ENCODE assay signal across 14 cellular contexts in the genomic region with DNA sequence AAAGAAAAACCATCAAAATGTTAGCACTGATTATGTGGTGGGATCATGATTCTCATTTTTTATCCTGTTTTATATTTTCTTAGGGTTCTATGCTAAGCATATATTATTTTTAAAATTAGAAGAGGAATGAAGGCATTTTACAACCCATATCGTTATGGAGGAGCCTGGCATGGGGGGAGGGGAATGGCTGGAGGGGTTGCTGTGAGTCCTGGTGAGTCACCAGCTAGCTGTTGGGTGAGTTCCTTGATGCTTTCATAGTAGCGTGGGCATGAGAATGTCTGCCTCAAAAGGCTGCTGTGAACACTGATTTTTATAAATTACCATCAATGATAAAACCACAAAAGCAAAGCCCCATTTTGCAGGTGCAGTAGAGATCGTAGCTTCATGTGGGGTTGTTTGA. TPM values are rescaled to one million over a fixed set of nuclear protein-coding genes. Genes with fewer than 3 reads are reported as not detected.
DNase-seq lines count a peak whose midpoint lies in the region; ATAC-seq and TF ChIP-seq lines count a peak whose summit lies in the region.
"Had no signal": no experiment of that assay in that cellular context is flagged by ENCODE, and none has a peak within 500 bp of the region (broad histone marks: within the 10 kb centered on the region; RNA-seq: fewer than 3 reads in every experiment).

No MANE protein-coding gene starts in this region.

- no peak for ATAC-seq in GM21423 (IDR thresholded peaks at IDR 0.05; ENCODE audit: unreplicated experiment)
- ATAC-seq in GM21576 (IDR thresholded peaks at IDR 0.05; ENCODE audit: unreplicated experiment) = no peak
- ATAC-seq: left lung had no signal

- TF ChIP-seq CTCF in HFFc6 (IDR thresholded peaks at IDR 0.05) = no peak
- no peak for TF ChIP-seq CTCF in astrocyte of the spinal cord (IDR thresholded peaks at IDR 0.05; ENCODE audit: low read depth, low read length)

- no peak overlapping the region for H2AFZ ChIP-seq in ACC112 (ENCODE audit: low read length, unreplicated experiment)

- peaks cover 65% of the 10 kb centered on the region for H3K4me1 Mint-ChIP-seq in HFFc6 (ENCODE audit: low read depth)

- no peaks in the 10 kb centered on the region for H3K9me3 Mint-ChIP-seq in HFFc6

- H3K36me3 ChIP-seq in ACC112 (ENCODE audit: insufficient read depth, low read length) = no peaks in the 10 kb centered on the region
- H3K36me3 ChIP-seq: cardiac muscle cell had no signal

- in situ Hi-C loops in astrocyte of the spinal cord (cut with HindIII; ENCODE audit: low sequenced_read_pairs) = no loop called here

- peak; percentile 85 for DNase-seq in HFFc6
- DNase-seq in astrocyte of the spinal cord (ENCODE audit: low read depth, low spot score) = peak; percentile 72
- peak; percentile 81 for DNase-seq in islet precursor cell
- no peak for DNase-seq in NCI-H524 (lab: John Stamatoyannopoulos, UW)
- DNase-seq in SIG-M5 treated with dmso at 0.1 percent for 504 hours (lab: John Stamatoyannopoulos, UW; ENCODE audit: unreplicated experiment) = no peak
- DNase-seq: activated T-cell treated with anti-CD3 and anti-CD28 coated beads for 4 hours; GOT3; stimulated activated CD4-positive, alpha-beta T cell treated with anti-CD3 and anti-CD28 coated beads, Interleukin-4, amount 100 ng/mL, for 1 hour had no signal

- peak overlapping the region; percentile 64 for H3K4me3 Mint-ChIP-seq in HFFc6

- no peaks in the 10 kb centered on the region for H3K27me3 ChIP-seq in ACC112 (ENCODE audit: insufficient read depth, low read length)
- H3K27me3 ChIP-seq: cardiac muscle cell, esophagus muscularis mucosa, left lung had no signal

- peak overlapping the region; percentile 44; the same call in 1 of the 2 replicates for H3K27ac ChIP-seq in ACC112 (ENCODE audit: low read depth, low read length)
- H3K27ac ChIP-seq: cardiac muscle cell, esophagus muscularis mucosa, left lung had no signal

- peaks cover 24% of the 10 kb centered on the region for H3K36me3 Mint-ChIP-seq in HFFc6 (ENCODE audit: low read depth)

- H3K4me3 ChIP-seq in ACC112 (ENCODE audit: low read depth, low read length) (no peak overlapping the region), astrocyte of the spinal cord (ENCODE audit: low read depth, low read length) (no peak overlapping the region)
- H3K4me3 ChIP-seq: cardiac muscle cell, esophagus muscularis mucosa, left lung had no signal

- no peaks in the 10 kb centered on the region; the same call in 1 of the 2 replicates for H3K27me3 Mint-ChIP-seq in HFFc6 (ENCODE audit: insufficient read depth)

- H3K79me2 ChIP-seq in ACC112 (ENCODE audit: control insufficient read depth, insufficient read depth, low read length, unreplicated experiment) = no peaks in the 10 kb centered on the region

- H3K4me1 ChIP-seq in ACC112 (ENCODE audit: control insufficient read depth, insufficient read depth, low read length, unreplicated experiment) = peaks cover 30% of the 10 kb centered on the region

- peak overlapping the region; percentile 87 for H3K27ac Mint-ChIP-seq in HFFc6

RNA-seq across cellular contexts. Expression of gene C14orf132, which starts 46.9 kb away (rescaled TPM):
- total RNA-seq in HFFc6 (2021; fragmentation: NEBNext Ultra II Directional; extraction: Animal tissue kit (Norgen Biotek cat#: 25700)) = 10 to 100 TPM; 21.5 to 33.1 (median 27.1) TPM

Comparison
In these comparisons a context has a peak if more than half of its experiments do, and no peak if none do; other contexts are left out.
1. DNase-seq: peak in HFFc6 (single experiment), astrocyte of the spinal cord (single experiment) and islet precursor cell (single experiment); none in NCI-H524 (0 of 2) and SIG-M5 treated with dmso at 0.1 percent for 504 hours (single experiment).